Comparison of ENCODE assay signal across 13 cellular contexts in genomic region chr17:78538033-78538776, GRCh38. TPM values are rescaled to one million over a fixed set of nuclear protein-coding genes. Genes with fewer than 3 reads are reported as not detected.
DNase-seq lines count a peak whose midpoint lies in the region; ATAC-seq and TF ChIP-seq lines count a peak whose summit lies in the region.
"Had no signal": no experiment of that assay in that cellular context is flagged by ENCODE, and none has a peak within 500 bp of the region (broad histone marks: within the 10 kb centered on the region; RNA-seq: fewer than 3 reads in every experiment).

No MANE protein-coding gene starts in this region.

- no peak overlapping the region for H3K27ac ChIP-seq in RWPE2 (ENCODE audit: poor library complexity, severe bottlenecking)
- H3K27ac ChIP-seq in esophagus muscularis mucosa (replicated peaks in 1 of 4): no peak overlapping the region
- H3K27ac ChIP-seq: KMS-11 had no signal

- H3K4me3 ChIP-seq in RWPE2 (ENCODE audit: severe bottlenecking): no peak overlapping the region
- no peak overlapping the region for H3K4me3 ChIP-seq in esophagus muscularis mucosa

- peak; percentile 95 to 97 for ATAC-seq in activated T-cell treated with anti-CD3 and anti-CD28 coated beads, Interleukin-2, amount 50 U/mL, for 72 hours (replicated peaks in 1 of 2)
- peak; percentile 31; the same call in 2 of the 3 replicates for ATAC-seq in RWPE2 (ENCODE audit: low read depth)
- no peak for ATAC-seq in HG03135 (IDR thresholded peaks at IDR 0.05; ENCODE audit: unreplicated experiment)
- no peak for ATAC-seq in GM18870 (IDR thresholded peaks at IDR 0.05; ENCODE audit: unreplicated experiment)
- ATAC-seq in HG03442 (IDR thresholded peaks at IDR 0.05; ENCODE audit: unreplicated experiment): no peak

- peaks cover 32% of the 10 kb centered on the region for H3K4me1 Mint-ChIP-seq in activated T-cell treated with anti-CD3 and anti-CD28 coated beads, Interleukin-2, amount 50 U/mL, for 72 hours (ENCODE audit: low read depth)

- H3K27me3 ChIP-seq in RWPE2 (ENCODE audit: insufficient read depth, poor library complexity, severe bottlenecking) (no peaks in the 10 kb centered on the region), esophagus muscularis mucosa (no peaks in the 10 kb centered on the region)

- TF ChIP-seq EP300 in esophagus muscularis mucosa (IDR thresholded peaks at IDR 0.05): no peak

- H3K36me3 Mint-ChIP-seq in activated T-cell treated with anti-CD3 and anti-CD28 coated beads, Interleukin-2, amount 50 U/mL, for 72 hours (ENCODE audit: insufficient read depth in 2 of 2): no peaks in the 10 kb centered on the region

- H3K4me1 ChIP-seq in RWPE2 (ENCODE audit: insufficient read depth, poor library complexity, severe bottlenecking) (peaks cover 31% of the 10 kb centered on the region), esophagus muscularis mucosa (peaks cover 0 to 14% (median 11%) of the 10 kb centered on the region in 4 donors)

- H3K36me3 ChIP-seq in RWPE2 (ENCODE audit: low read depth) (no peaks in the 10 kb centered on the region), esophagus muscularis mucosa (no peaks in the 10 kb centered on the region)

- no peak for TF ChIP-seq CTCF in RWPE2 (IDR thresholded peaks at IDR 0.05; ENCODE audit: poor library complexity, severe bottlenecking)
- TF ChIP-seq CTCF in esophagus muscularis mucosa (IDR thresholded peaks at IDR 0.05): no peak

- intact Hi-C loops in esophagus muscularis mucosa (cut with DNase I): no loop called here

- H3K9me3 ChIP-seq in RWPE2 (ENCODE audit: severe bottlenecking): no peaks in the 10 kb centered on the region
- H3K9me3 ChIP-seq in esophagus muscularis mucosa: no peaks in the 10 kb centered on the region

- no peak overlapping the region for H3K27ac Mint-ChIP-seq in activated T-cell treated with anti-CD3 and anti-CD28 coated beads, Interleukin-2, amount 50 U/mL, for 72 hours

- no peak overlapping the region for H3K4me3 Mint-ChIP-seq in activated T-cell treated with anti-CD3 and anti-CD28 coated beads, Interleukin-2, amount 50 U/mL, for 72 hours

- no peaks in the 10 kb centered on the region for H3K9me3 Mint-ChIP-seq in activated T-cell treated with anti-CD3 and anti-CD28 coated beads, Interleukin-2, amount 50 U/mL, for 72 hours

- 85% methylated on average over 10 of the region's 10 CpGs for WGBS in esophagus muscularis mucosa

- peak; percentile 30 to 44 for DNase-seq in activated T-cell treated with anti-CD3 and anti-CD28 coated beads, Interleukin-2, amount 50 U/mL, for 72 hours
- DNase-seq in activated T-cell treated with anti-CD3 and anti-CD28 coated beads for 4 hours: no peak
- peak; percentile 37 for DNase-seq in RWPE2 (ENCODE audit: low spot score)
- peak; percentile 90 for DNase-seq in esophagus muscularis mucosa (ENCODE audit: extremely low spot score)
- peak; percentile 35 for DNase-seq in superior temporal gyrus (ENCODE audit: extremely low spot score)
- DNase-seq: AML-193; effector CD8-positive, alpha-beta T cell; NCI-H2081 treated with DMSO at 0.1 percent for 48 hours; stimulated activated CD4-positive, alpha-beta T cell treated with anti-CD3 and anti-CD28 coated beads, Interleukin-12 subunit alpha, Interleukin-12 subunit beta, amount 100 ng/mL, for 4 hours had no signal

- no peak for TF ChIP-seq POLR2A in esophagus muscularis mucosa (IDR thresholded peaks at IDR 0.05; ENCODE audit: low read depth)

- no peaks in the 10 kb centered on the region for H3K27me3 Mint-ChIP-seq in activated T-cell treated with anti-CD3 and anti-CD28 coated beads, Interleukin-2, amount 50 U/mL, for 72 hours (ENCODE audit: low read depth)

RNA-seq across cellular contexts. Expression of gene DNAH17, which starts 39.0 kb away (rescaled TPM):
- 1 to 10 TPM in 1 of 2 donors, under 1 TPM in 1; 0.76 to 1.0 TPM for total RNA-seq in activated T-cell treated with anti-CD3 and anti-CD28 coated beads, Interleukin-2, amount 50 U/mL, for 72 hours
- not detected for total RNA-seq in esophagus muscularis mucosa

Comparison
In these comparisons a context has a peak if more than half of its experiments do, and no peak if none do; other contexts are left out.
1. ATAC-seq: peak in activated T-cell treated with anti-CD3 and anti-CD28 coated beads, Interleukin-2, amount 50 U/mL, for 72 hours (2 of 2) and RWPE2 (single experiment); none in HG03135 (single experiment), GM18870 (single experiment) and HG03442 (single experiment).